ENCODE assay signal across 8 cellular contexts in the genomic region with DNA sequence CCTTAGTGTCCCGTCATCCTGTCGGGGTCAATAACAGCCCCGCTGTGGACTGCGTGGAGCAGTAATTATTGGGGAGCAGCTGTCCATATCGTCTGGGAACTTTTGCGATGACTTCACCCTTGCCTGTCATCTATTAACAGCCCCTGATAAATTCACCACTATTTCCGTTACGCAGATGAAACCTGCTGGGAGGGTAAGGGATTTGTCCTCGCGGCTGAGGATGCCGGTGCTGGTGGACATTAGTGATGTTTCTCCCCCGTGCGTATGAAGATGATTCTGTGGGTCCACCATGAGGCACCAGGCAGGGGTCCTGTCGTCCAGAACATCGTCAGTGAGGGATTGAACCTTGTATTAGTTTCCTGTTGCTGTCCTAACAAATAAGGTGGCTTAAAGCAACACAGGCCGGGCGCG. TPM values are rescaled to one million over a fixed set of nuclear protein-coding genes. Genes with fewer than 3 reads are reported as not detected.
DNase-seq lines count a peak whose midpoint lies in the region; ATAC-seq and TF ChIP-seq lines count a peak whose summit lies in the region.

No MANE protein-coding gene starts in this region.

- no peak for ATAC-seq in GM19452 (IDR thresholded peaks at IDR 0.05; ENCODE audit: unreplicated experiment)
- ATAC-seq in HG03442 (IDR thresholded peaks at IDR 0.05; ENCODE audit: unreplicated experiment) = no peak

- TF ChIP-seq EP300 in neural cell (conservative IDR thresholded peaks at IDR 0.05; ENCODE audit: poor library complexity, severe bottlenecking) = no peak

- H3K27ac ChIP-seq in BLaER1 (no peak overlapping the region), coronary artery (peak overlapping the region; percentile 92 to 98), neural cell (ENCODE audit: low read length) (peak overlapping the region; percentile 92)

- H3K36me3 ChIP-seq in BLaER1 (no peaks in the 10 kb centered on the region), Loucy (ENCODE audit: insufficient read depth, low read length) (no peaks in the 10 kb centered on the region), neural cell (ENCODE audit: insufficient read depth, low read length) (no peaks in the 10 kb centered on the region)

- H3K9me3 ChIP-seq in BLaER1 (peaks cover 18% of the 10 kb centered on the region), Loucy (ENCODE audit: insufficient read depth, low read depth, low read length) (no peaks in the 10 kb centered on the region), neural cell (ENCODE audit: low read length) (no peaks in the 10 kb centered on the region)

- H3K4me2 ChIP-seq in BLaER1 (peak overlapping the region; percentile 92), Loucy (ENCODE audit: low read depth, low read length, poor library complexity, severe bottlenecking) (peak overlapping the region; percentile 78), neural cell (ENCODE audit: low read length) (peak overlapping the region; percentile 89)

- H4K20me1 ChIP-seq in BLaER1 = no peaks in the 10 kb centered on the region
- H4K20me1 ChIP-seq in Loucy (ENCODE audit: insufficient read depth, low read length, poor library complexity, severe bottlenecking) = no peaks in the 10 kb centered on the region
- H4K20me1 ChIP-seq in neural cell (ENCODE audit: insufficient read depth) = no peaks in the 10 kb centered on the region

- H3K9ac ChIP-seq in BLaER1 (peak overlapping the region; percentile 95), Loucy (ENCODE audit: low read depth, low read length, poor library complexity, severe bottlenecking) (peak overlapping the region; percentile 76), neural cell (ENCODE audit: low read length) (peak overlapping the region; percentile 94)

- no peaks in the 10 kb centered on the region for H3K27me3 ChIP-seq in BLaER1
- no peaks in the 10 kb centered on the region for H3K27me3 ChIP-seq in Loucy (ENCODE audit: insufficient read depth, low read length, poor library complexity, severe bottlenecking)
- H3K27me3 ChIP-seq in neural cell (ENCODE audit: insufficient read depth, low read depth, low read length) = no peaks in the 10 kb centered on the region

- no peak for TF ChIP-seq RAD21 in neural cell (conservative IDR thresholded peaks at IDR 0.05)

- DNase-seq in coronary artery (ENCODE audit: low spot score) (no peak), NCI-H1092 (lab: John Stamatoyannopoulos, UW) (no peak), retina (no peak)

- H3K4me1 ChIP-seq in BLaER1 (peaks cover 16% of the 10 kb centered on the region), Loucy (ENCODE audit: insufficient read depth, low read length, poor library complexity, severe bottlenecking) (peaks cover 3% of the 10 kb centered on the region)

- H3F3A ChIP-seq in Loucy (ENCODE audit: low read depth) = no peaks in the 10 kb centered on the region
- H3F3A ChIP-seq in neural cell (ENCODE audit: insufficient read depth, low read length, poor library complexity, severe bottlenecking) = no peaks in the 10 kb centered on the region

- no peak for TF ChIP-seq CTCF in Loucy (conservative IDR thresholded peaks at IDR 0.05; ENCODE audit: low read length)
- no peak for TF ChIP-seq CTCF in coronary artery (IDR thresholded peaks at IDR 0.05)
- no peak for TF ChIP-seq CTCF in neural cell (IDR thresholded peaks at IDR 0.05; ENCODE audit: poor library complexity, severe bottlenecking)

- H3K4me3 ChIP-seq in BLaER1 (peak overlapping the region; percentile 88), Loucy (ENCODE audit: low read length, poor library complexity, severe bottlenecking) (peak overlapping the region; percentile 69), coronary artery (peak overlapping the region; percentile 84), neural cell (ENCODE audit: low read length) (peak overlapping the region; percentile 96)

- H3K9me2 ChIP-seq in Loucy (replicated peaks; ENCODE audit: low read depth, low read length) = no peaks in the 10 kb centered on the region
- H3K9me2 ChIP-seq in neural cell (ENCODE audit: insufficient read depth, low read length) = no peaks in the 10 kb centered on the region

- peaks cover 4% of the 10 kb centered on the region; the same call in 1 of the 2 replicates for H3K79me2 ChIP-seq in Loucy (ENCODE audit: insufficient read depth, low read length)
- peaks cover 8% of the 10 kb centered on the region for H3K79me2 ChIP-seq in neural cell (replicated peaks; ENCODE audit: insufficient read depth, low read length)

- H2AFZ ChIP-seq in Loucy (ENCODE audit: low read length) (no peak overlapping the region), neural cell (ENCODE audit: low read depth, low read length) (no peak overlapping the region)

TF ChIP-seq in neural cell, 6 proteins besides CTCF, POLR2A, EP300 and RAD21:
- TF ChIP-seq POLR2AphosphoS5 (IDR thresholded peaks at IDR 0.05) = no peak
- TF ChIP-seq SMC3 (conservative IDR thresholded peaks at IDR 0.05; ENCODE audit: poor library complexity) = no peak
- TF ChIP-seq MXI1 (conservative IDR thresholded peaks at IDR 0.05; ENCODE audit: poor library complexity, severe bottlenecking) = no peak

RNA-seq across cellular contexts. Expression of a gene that starts 1.0 kb away (rescaled TPM):
- 193 and 211 TPM in 2 replicates for polyA plus RNA-seq in neural cell
- 82.0 and 95.0 TPM in 2 replicates for polyA minus RNA-seq in neural cell

RNA-seq across cellular contexts. Expression of a gene that starts 26.1 kb away (rescaled TPM):
- polyA plus RNA-seq in neural cell = not detected in 2 replicates
- polyA minus RNA-seq in neural cell = not detected in 2 replicates

RNA-seq across cellular contexts. Expression of a gene that starts 27.7 kb away (rescaled TPM):
- 33.0 and 41.4 TPM in 2 replicates for polyA plus RNA-seq in neural cell
- 36.5 and 48.2 TPM in 2 replicates for polyA minus RNA-seq in neural cell

RNA-seq across cellular contexts. Expression of a gene that starts 53.9 kb away (rescaled TPM):
- polyA plus RNA-seq in neural cell = not detected in 2 replicates
- not detected in 2 replicates for polyA minus RNA-seq in neural cell
